10 cellular contexts compared by ENCODE assay signal in genomic region chr2:211930331-211930730, GRCh38.
A peak's percentile ranks its signal among the peaks of the same experiment; 100 is the strongest.
DNase-seq lines count a peak whose midpoint lies in the region; ATAC-seq lines count a peak whose summit lies in the region.
"Had no signal": no experiment of that assay in that cellular context is flagged by ENCODE, and none has a peak within 500 bp of the region (broad histone marks: within the 10 kb centered on the region; RNA-seq: fewer than 3 reads in every experiment).

No MANE protein-coding gene starts in this region.

- ATAC-seq in GM21717 (IDR thresholded peaks at IDR 0.05; ENCODE audit: unreplicated experiment) (peak; percentile 97), HG03432 (IDR thresholded peaks at IDR 0.05; ENCODE audit: unreplicated experiment) (peak; percentile 99)
- ATAC-seq: stimulated activated effector memory CD8-positive, alpha-beta T cell treated with anti-CD3 and anti-CD28 coated beads, Interleukin-12 subunit alpha, Interleukin-12 subunit beta, amount 100 ng/mL, for 72 hours had no signal

- DNase-seq in SKM-1 treated with dmso at 0.1 percent for 144 hours (lab: John Stamatoyannopoulos, UW; ENCODE audit: unreplicated experiment) (peak; percentile 50), SKM-1 (lab: John Stamatoyannopoulos, UW; ENCODE audit: unreplicated experiment) (no peak), non-pigmented ciliary epithelial cell (ENCODE audit: low read depth) (peak; percentile 1), GF-D8 (lab: John Stamatoyannopoulos, UW) (no peak), NCI-H226 (no peak), COLO668 (lab: John Stamatoyannopoulos, UW; ENCODE audit: unreplicated experiment) (no peak)
- DNase-seq: mammary epithelial cell had no signal

Comparison
In these comparisons a context has a peak if more than half of its experiments do, and no peak if none do; other contexts are left out.
1. DNase-seq: peak in SKM-1 treated with dmso at 0.1 percent for 144 hours (single experiment) and non-pigmented ciliary epithelial cell (single experiment); none in SKM-1 (single experiment), GF-D8 (single experiment), NCI-H226 (single experiment) and COLO668 (single experiment).